Comparison of ENCODE assay signal across 8 cellular contexts in the genomic region with DNA sequence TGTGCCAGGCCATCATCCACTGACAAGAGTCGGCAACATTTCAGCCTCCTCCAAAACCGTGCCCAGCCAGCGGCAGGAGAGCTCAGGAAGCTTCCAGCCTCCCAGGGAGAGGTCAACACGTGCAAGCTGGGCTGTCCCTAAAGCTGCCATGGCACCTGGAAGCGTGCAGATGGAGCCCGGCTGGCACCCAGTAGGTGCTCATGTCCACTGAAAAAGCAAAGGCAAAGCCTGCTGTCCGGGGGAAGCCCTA. TPM values are rescaled to one million over a fixed set of nuclear protein-coding genes. Genes with fewer than 3 reads are reported as not detected.
DNase-seq lines count a peak whose midpoint lies in the region; TF ChIP-seq lines count a peak whose summit lies in the region.

No MANE protein-coding gene starts in this region.

- TF ChIP-seq POLR2A in adrenal gland (IDR thresholded peaks at IDR 0.05) = no peak

- H3K4me1 ChIP-seq in adrenal gland (replicated peaks in 1 of 2) (peaks cover 56% of the 10 kb centered on the region in 2 donors), iPS-20b (ENCODE audit: insufficient read depth, low read length) (peaks cover 18% of the 10 kb centered on the region; the same call in 1 of the 2 replicates)

- no peaks in the 10 kb centered on the region for H3K36me3 ChIP-seq in adrenal gland (replicated peaks in 1 of 2)
- H3K36me3 ChIP-seq in iPS-20b (ENCODE audit: insufficient read depth, low read depth, low read length) = 0 out of 2 replicates have a peak, but pooled peaks cover 5% of the 10 kb centered on the region

- intact Hi-C loops in adrenal gland (cut with DNase I) = loop anchor here in 1 of 2 donors (10.0 kb wide), 1 partner anchor 47 kb away; no protein-coding TSS in a partner anchor

- no peak for TF ChIP-seq CTCF in adrenal gland (IDR thresholded peaks at IDR 0.05)

- H3K4me3 ChIP-seq in adrenal gland (peak overlapping the region in 2 of 4 donors; percentile 7 to 95), iPS-20b (ENCODE audit: low read length) (peak overlapping the region; percentile 77)

- WGBS in adrenal gland, 4 donors = 14 to 24% (median 17%) methylated on average over 1 to 7 of the region's 7 CpGs; no CpG with 5 or more reads in 1 of the 4 donors

- H3K9me3 ChIP-seq in adrenal gland (replicated peaks in 1 of 3) (no peaks in the 10 kb centered on the region), iPS-20b (ENCODE audit: insufficient read depth, low read depth, low read length) (no peaks in the 10 kb centered on the region)

- DNase-seq in DMS 273 (lab: John Stamatoyannopoulos, UW; ENCODE audit: unreplicated experiment) (peak; percentile 61), DMS 273 treated with DMSO at 0.1 percent for 48 hours (lab: John Stamatoyannopoulos, UW) (no peak), adrenal gland (peak in 6 of 7 donors; percentile 51 to 76 (median 61)), substantia nigra (lab: John Stamatoyannopoulos, UW) (peak in 10 of 49 donors; percentile 26 to 67 (median 46)), NCI-H226 (no peak), iPS-NIHi11 (ENCODE audit: low spot score) (no peak)
- DNase-seq in activated effector memory CD4-positive, alpha-beta T cell treated with anti-CD3 and anti-CD28 coated beads, Interleukin-2, amount 50 U/mL, for 16 hours = no peak

- peak overlapping the region; percentile 70; the same call in 1 of the 2 replicates for H3K9ac ChIP-seq in iPS-20b (ENCODE audit: low read depth, low read length)

- H3K27me3 ChIP-seq in adrenal gland = no peaks in the 10 kb centered on the region
- peaks cover 17% of the 10 kb centered on the region; the same call in 1 of the 2 replicates for H3K27me3 ChIP-seq in iPS-20b (ENCODE audit: insufficient read depth, low read length)

- H3K27ac ChIP-seq in adrenal gland (peak overlapping the region; percentile 75 to 96 (median 91)), iPS-20b (ENCODE audit: low read length) (no peak overlapping the region), substantia nigra (ENCODE audit: low read depth, low read length, poor library complexity, severe bottlenecking) (peak overlapping the region; percentile 89)

RNA-seq across cellular contexts. Expression of a gene that starts 14.4 kb away (rescaled TPM):
- under 1 TPM in 1 of 8 donors, not detected in 7; 0.29 TPM for total RNA-seq in adrenal gland
- under 1 TPM in 2 of 3 donors, not detected in 1; 0.10 to 0.22 TPM for polyA plus RNA-seq in adrenal gland

Comparison
In these comparisons a context has a peak if more than half of its experiments do, and no peak if none do; other contexts are left out.
1. DNase-seq: peak in DMS 273 (single experiment) and adrenal gland (6 of 7); none in DMS 273 treated with DMSO at 0.1 percent for 48 hours (single experiment), activated effector memory CD4-positive, alpha-beta T cell treated with anti-CD3 and anti-CD28 coated beads, Interleukin-2, amount 50 U/mL, for 16 hours (single experiment), NCI-H226 (single experiment) and iPS-NIHi11 (single experiment).